ENCODE assay signal across 14 cellular contexts in the genomic region with DNA sequence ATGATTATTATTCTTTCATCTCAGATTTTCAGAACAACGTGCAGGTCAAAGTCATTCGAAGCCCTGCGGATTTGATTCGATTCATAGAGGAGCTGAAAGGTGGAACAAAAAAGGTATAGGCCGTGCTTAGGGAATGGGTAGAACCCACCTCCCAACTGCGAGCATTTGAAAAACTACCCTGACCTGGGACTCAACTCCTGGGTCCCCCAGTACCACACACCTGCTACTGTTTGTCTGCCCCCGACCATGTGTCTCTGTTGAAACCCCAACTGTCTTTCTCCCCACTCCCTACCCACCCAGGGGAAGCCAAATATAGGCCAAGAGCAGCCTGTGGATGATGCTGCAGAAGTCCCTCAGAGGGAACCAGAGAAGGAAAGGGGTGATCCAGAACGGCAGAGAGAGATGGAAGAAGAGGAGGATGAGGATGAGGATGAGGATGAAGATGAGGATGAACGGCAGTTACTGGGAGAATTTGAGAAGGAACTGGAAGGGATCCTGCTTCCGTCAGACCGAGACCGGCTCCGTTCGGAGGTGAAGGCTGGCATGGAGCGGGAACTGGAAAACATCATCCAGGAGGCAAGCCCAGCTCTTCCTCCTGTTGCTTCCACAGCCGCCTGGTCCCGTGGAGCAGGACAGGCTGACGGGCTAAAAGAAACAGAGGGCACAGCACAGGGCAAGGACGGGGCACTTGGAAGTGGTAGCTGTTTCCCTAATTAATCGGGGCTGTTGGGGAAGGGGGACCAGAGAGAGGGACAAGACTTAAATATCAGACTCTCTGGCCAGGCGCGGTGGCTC. TPM values are rescaled to one million over a fixed set of nuclear protein-coding genes. Genes with fewer than 3 reads are reported as not detected.
"Had no signal": no experiment of that assay in that cellular context is flagged by ENCODE, and none has a peak within 500 bp of the region (broad histone marks: within the 10 kb centered on the region; RNA-seq: fewer than 3 reads in every experiment).

No MANE protein-coding gene starts in this region.

- H3K4me3 Mint-ChIP-seq: activated CD8-positive, alpha-beta T cell treated with anti-CD3 and anti-CD28 coated beads for 36 hours had no signal

- H3K4me1 ChIP-seq: colonic mucosa, tibial nerve had no signal

- H3K4me3 ChIP-seq: cardiac muscle cell, colonic mucosa, ovary, tibial nerve had no signal

- ATAC-seq: activated CD8-positive, alpha-beta T cell treated with anti-CD3 and anti-CD28 coated beads for 36 hours; left ventricle myocardium superior had no signal

- H3K27me3 Mint-ChIP-seq: activated CD8-positive, alpha-beta T cell treated with anti-CD3 and anti-CD28 coated beads for 36 hours had no signal

- H3K9me3 ChIP-seq: colonic mucosa, ovary, tibial nerve had no signal

- H3K9me3 Mint-ChIP-seq: activated CD8-positive, alpha-beta T cell treated with anti-CD3 and anti-CD28 coated beads for 36 hours had no signal

- H3K27ac ChIP-seq: cardiac muscle cell, colonic mucosa, ovary, tibial nerve had no signal

- H3K36me3 ChIP-seq: ovary had no signal

- DNase-seq: activated CD8-positive, alpha-beta T cell treated with anti-CD3 and anti-CD28 coated beads for 36 hours; activated effector memory CD4-positive, alpha-beta T cell treated with anti-CD3 and anti-CD28 coated beads, Interleukin-2, amount 50 U/mL, for 16 hours; colonic mucosa; effector CD4-positive, alpha-beta T cell; erythroblast; hippocampal formation; left ventricle myocardium superior; mesendoderm; ovary; stimulated activated CD4-positive, alpha-beta T cell treated with anti-CD3 and anti-CD28 coated beads, Interleukin-4, amount 100 ng/mL, for 4 hours; T1000 had no signal

RNA-seq across cellular contexts. Expression of a gene that starts 20.5 kb away (rescaled TPM):
- total RNA-seq: kidney epithelial cell had no signal
